Comparison of ENCODE assay signal across 1 cellular context in the genomic region with DNA sequence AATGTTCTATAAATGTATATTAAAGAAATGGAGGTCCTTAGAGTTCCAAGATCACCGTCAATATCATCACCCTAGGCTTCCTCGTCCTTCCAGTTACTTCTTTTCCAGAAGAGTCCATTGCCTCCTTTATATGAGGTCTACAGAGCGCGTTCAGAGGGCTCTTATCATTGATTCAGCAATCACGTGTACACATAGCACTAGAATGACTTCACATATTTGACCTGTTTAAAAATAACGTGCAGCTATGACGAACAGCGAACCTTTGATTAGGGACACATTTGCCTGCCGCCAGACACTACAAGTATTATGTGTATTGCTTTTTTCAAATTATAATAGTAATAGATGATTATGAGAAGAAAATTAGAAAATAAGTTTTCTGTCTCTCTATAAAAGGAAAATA.
TF ChIP-seq lines count a peak whose summit lies in the region.

No MANE protein-coding gene starts in this region.

TF ChIP-seq in H1, 55 proteins besides CTCF, POLR2A, EP300 and RAD21:
- no peak for TF ChIP-seq MAX (IDR thresholded peaks at IDR 0.05)
- no peak for TF ChIP-seq CHD7 (IDR thresholded peaks at IDR 0.05; ENCODE audit: insufficient replicate concordance, low read length)
- TF ChIP-seq EZH2 (IDR thresholded peaks at IDR 0.05; ENCODE audit: low read depth, low read length, severe bottlenecking) = no peak
- no peak for TF ChIP-seq GTF2F1 (IDR thresholded peaks at IDR 0.05; ENCODE audit: borderline replicate concordance, low read depth, low read length)
- TF ChIP-seq RFX5 (IDR thresholded peaks at IDR 0.05; ENCODE audit: borderline replicate concordance, low read depth, low read length) = no peak
- no peak for TF ChIP-seq SP2 (IDR thresholded peaks at IDR 0.05; ENCODE audit: low read length)
- no peak for TF ChIP-seq ZNF274 (IDR thresholded peaks at IDR 0.05; ENCODE audit: borderline replicate concordance, extremely low read depth, low read length)
- TF ChIP-seq SIRT6 (IDR thresholded peaks at IDR 0.05; ENCODE audit: low read length) = no peak
- TF ChIP-seq POLR2AphosphoS5 (IDR thresholded peaks at IDR 0.05; ENCODE audit: low read depth, low read length) = no peak
- TF ChIP-seq SRF (IDR thresholded peaks at IDR 0.05; ENCODE audit: low read depth, low read length) = no peak
- TF ChIP-seq CEBPB (IDR thresholded peaks at IDR 0.05; ENCODE audit: low read depth, low read length) = no peak
- TF ChIP-seq SUZ12 (IDR thresholded peaks at IDR 0.05; ENCODE audit: low read length) = no peak
- TF ChIP-seq KDM4A (IDR thresholded peaks at IDR 0.05; ENCODE audit: low read depth, low read length, severe bottlenecking) = no peak
- TF ChIP-seq RNF2 (IDR thresholded peaks at IDR 0.05; ENCODE audit: borderline replicate concordance, low read depth, low read length, missing control alignments, poor library complexity, severe bottlenecking) = no peak
- no peak for TF ChIP-seq GABPA (IDR thresholded peaks at IDR 0.05; ENCODE audit: borderline replicate concordance, insufficient read depth, low read length)
- no peak for TF ChIP-seq TEAD4 (IDR thresholded peaks at IDR 0.05; ENCODE audit: low read depth, low read length)
- no peak for TF ChIP-seq CTBP2 (IDR thresholded peaks at IDR 0.05; ENCODE audit: borderline replicate concordance, insufficient read depth, insufficient read length, low read length)
- TF ChIP-seq TCF12 (IDR thresholded peaks at IDR 0.05; ENCODE audit: low read depth, low read length) = no peak
TF ChIP-seq in H1: peak in this region for 0.
